In the genomic region with DNA sequence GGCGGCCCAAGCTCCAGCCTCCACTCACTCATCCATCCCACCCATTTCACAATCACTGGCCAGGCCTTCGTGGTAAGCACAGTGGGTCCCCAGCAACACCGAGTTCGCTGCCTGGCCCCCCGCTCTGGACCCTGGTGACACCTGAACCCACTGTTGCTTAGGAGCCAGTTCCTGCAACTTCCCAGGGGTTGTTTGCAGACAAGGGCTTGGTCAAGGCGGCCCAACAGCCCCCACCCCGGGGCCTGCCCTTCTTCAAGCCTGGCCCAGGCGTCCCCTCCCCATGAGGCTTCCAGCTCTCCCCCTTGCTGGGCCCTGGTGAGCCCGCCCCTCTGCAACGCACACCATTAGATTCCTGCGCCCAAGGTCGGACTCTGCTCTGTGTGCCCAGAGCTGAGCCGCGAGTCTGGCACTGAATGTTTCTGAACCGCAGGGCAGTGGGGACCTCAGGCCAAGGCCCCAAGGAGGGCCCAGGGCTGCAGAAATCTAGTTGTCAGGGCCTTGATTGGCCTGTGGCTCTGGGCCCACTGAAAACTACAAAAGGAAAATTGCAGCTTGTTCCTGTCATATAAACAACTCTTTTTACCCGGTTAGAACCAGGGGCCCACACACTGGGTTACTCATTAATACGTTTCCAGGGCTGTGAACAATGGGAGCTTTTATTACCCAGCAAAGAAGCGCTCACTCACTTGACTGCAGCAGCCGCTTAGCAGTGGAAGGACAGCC, we compare ENCODE assay signal across 10 cellular contexts. TPM values are rescaled to one million over a fixed set of nuclear protein-coding genes. Genes with fewer than 3 reads are reported as not detected.
DNase-seq lines count a peak whose midpoint lies in the region; ATAC-seq, FAIRE-seq and TF ChIP-seq lines count a peak whose summit lies in the region.
"Had no signal": no experiment of that assay in that cellular context is flagged by ENCODE, and none has a peak within 500 bp of the region (broad histone marks: within the 10 kb centered on the region; RNA-seq: fewer than 3 reads in every experiment).

No MANE protein-coding gene starts in this region.

- peak overlapping the region; percentile 99 for H3K27ac ChIP-seq in hepatocyte
- peak overlapping the region in 5 of 8 donors; percentile 29 to 60 (median 50) for H3K27ac ChIP-seq in spleen

- WGBS in hepatocyte (ENCODE audit: low lambda C conversion rate, missing lambda C conversion rate), result 58% methylated on average over 17 of the region's 19 CpGs
- WGBS in spleen, 5 donors, result 68 to 77% (median 72%) methylated on average over 17 to 19 of the region's 19 CpGs

- intact Hi-C loops in spleen (cut with DNase I; ENCODE audit: low total_unique reads), result no loop called here

- TF ChIP-seq CTCF in hepatocyte (IDR thresholded peaks at IDR 0.05; ENCODE audit: poor library complexity) (no peak), spleen (IDR thresholded peaks at IDR 0.05 in 8 of 11, conservative IDR thresholded peaks at IDR 0.05 in 3 of 11) (no peak)

- peaks cover 10% of the 10 kb centered on the region for H4K20me1 ChIP-seq in hepatocyte (ENCODE audit: insufficient read depth, poor library complexity, severe bottlenecking)

- no peak for FAIRE-seq in H54 (lab: Jason Lieb, UNC)

- H2AFZ ChIP-seq in hepatocyte, result no peak overlapping the region

- peaks cover 4% of the 10 kb centered on the region for H3K36me3 Mint-ChIP-seq in T-cell
- H3K36me3 Mint-ChIP-seq: activated naive CD8-positive, alpha-beta T cell had no signal

- H3K9me2 ChIP-seq in hepatocyte (replicated peaks; ENCODE audit: insufficient read depth), result no peaks in the 10 kb centered on the region

- ATAC-seq in GM19463 (IDR thresholded peaks at IDR 0.05; ENCODE audit: unreplicated experiment) (peak; percentile 64), T-cell (replicated peaks in 1 of 4) (no peak), HG02623 (IDR thresholded peaks at IDR 0.05; ENCODE audit: unreplicated experiment) (no peak)
- ATAC-seq: gastroesophageal sphincter had no signal

- CTCF ChIA-PET in T-cell (lab: Charles Lee), result interaction anchor here (0.6 to 1.1 kb wide), 2 partner anchors 13 to 16 kb away, joined by 3 read pairs; no protein-coding TSS in a partner anchor

- H3K9me3 ChIP-seq in hepatocyte (ENCODE audit: low read depth) (no peaks in the 10 kb centered on the region), spleen (no peaks in the 10 kb centered on the region)
- H3K9me3 ChIP-seq: gastroesophageal sphincter had no signal

- H3K27ac Mint-ChIP-seq in T-cell, result no peak overlapping the region
- H3K27ac Mint-ChIP-seq: activated naive CD8-positive, alpha-beta T cell had no signal

- H3K79me2 ChIP-seq in hepatocyte, result peaks cover 23% of the 10 kb centered on the region

- peak overlapping the region; percentile 57 for H3K4me2 ChIP-seq in hepatocyte

- no peak overlapping the region for H3K4me3 Mint-ChIP-seq in T-cell
- H3K4me3 Mint-ChIP-seq: activated naive CD8-positive, alpha-beta T cell had no signal

- H3K4me3 ChIP-seq in hepatocyte, result no peak overlapping the region
- no peak overlapping the region for H3K4me3 ChIP-seq in spleen
- H3K4me3 ChIP-seq: gastroesophageal sphincter had no signal

- no peaks in the 10 kb centered on the region for H3K27me3 Mint-ChIP-seq in T-cell
- H3K27me3 Mint-ChIP-seq: activated naive CD8-positive, alpha-beta T cell had no signal

- H3K9me3 Mint-ChIP-seq in T-cell, result no peaks in the 10 kb centered on the region

- H3K4me1 Mint-ChIP-seq in T-cell, result peaks cover 15 to 20% (median 20%) of the 10 kb centered on the region in 3 donors

- H3K4me1 ChIP-seq in hepatocyte (ENCODE audit: insufficient read depth) (peaks cover 39% of the 10 kb centered on the region), spleen (peaks cover 14 to 39% (median 27%) of the 10 kb centered on the region in 6 donors)

- POLR2A ChIA-PET in T-cell (lab: Charles Lee), result no interaction called here

- H3K36me3 ChIP-seq in hepatocyte (replicated peaks; ENCODE audit: insufficient read depth, low read depth), result no peaks in the 10 kb centered on the region
- H3K36me3 ChIP-seq in spleen, result peaks cover 0 to 11% (median 7%) of the 10 kb centered on the region in 6 donors

- DNase-seq in NCI-H526 (lab: John Stamatoyannopoulos, UW) (peak; percentile 88 to 92), hepatocyte (ENCODE audit: low spot score) (peak; percentile 84), spleen (peak; percentile 76), H54 (ENCODE audit: insufficient read length, low spot score) (no peak), T-cell (no peak)

- H3K27me3 ChIP-seq in hepatocyte (no peaks in the 10 kb centered on the region), spleen (replicated peaks in 1 of 7) (peaks cover 0 to 3% (median 0%) of the 10 kb centered on the region in 7 donors)

- TF ChIP-seq POLR2A in spleen (IDR thresholded peaks at IDR 0.05) (no peak), H54 (IDR thresholded peaks at IDR 0.05; ENCODE audit: low read depth, low read length) (no peak)

RNA-seq across cellular contexts. Expression of a gene that starts 2.1 kb away (rescaled TPM):
- total RNA-seq in hepatocyte (9.9 and 11.6 TPM in 2 replicates), spleen (10 to 100 TPM; 12.4 to 29.1 (median 18.9) TPM), T-cell (10 to 100 TPM; 38.0 to 50.9 (median 43.7) TPM)
- polyA plus RNA-seq in hepatocyte (18.9 and 21.2 TPM in 2 replicates), spleen (1 to 10 TPM; 7.1 to 8.9 (median 7.2) TPM)

RNA-seq across cellular contexts. Expression of a gene that starts 5.5 kb away (rescaled TPM):
- total RNA-seq in hepatocyte, result 20.3 and 31.1 TPM in 2 replicates
- polyA plus RNA-seq in hepatocyte, result 72.3 and 112 TPM in 2 replicates
- 1 to 10 TPM in 1 of 7 donors, under 1 TPM in 4, not detected in 2; 0.13 to 1.2 (median 0.51) TPM for total RNA-seq in spleen
- under 1 TPM; 0.05 to 0.80 (median 0.28) TPM for polyA plus RNA-seq in spleen
- total RNA-seq in T-cell, result under 1 TPM in 1 of 5 donors, not detected in 4; 0.19 TPM
- total RNA-seq: gastroesophageal sphincter; T-helper 2 cell treated with Interferon-gamma antibody and Interleukin-4, amounts not matched to agents 100 ng/mL and 5 ng/mL, for 36 hours had no signal

RNA-seq across cellular contexts. Expression of a gene that starts 23.0 kb away (rescaled TPM):
- total RNA-seq in hepatocyte (25.8 and 35.7 TPM in 2 replicates), spleen (10 to 100 TPM; 18.1 to 35.4 (median 25.7) TPM), T-cell (10 to 100 TPM; 10.6 to 26.9 (median 23.5) TPM)
- polyA plus RNA-seq in hepatocyte (16.3 and 25.6 TPM in 2 replicates), spleen (10 to 100 TPM in 2 of 3 donors, 1 to 10 TPM in 1; 8.7 to 38.6 (median 12.8) TPM)

Comparison
In these comparisons a context has a peak if more than half of its experiments do, and no peak if none do; other contexts are left out.
1. DNase-seq: peak in NCI-H526 (2 of 2), hepatocyte (single experiment) and spleen (single experiment); none in H54 (single experiment) and T-cell (0 of 34).